ENCODE assay signal across 7 cellular contexts in genomic region chr22:26853495-26853894, GRCh38.
"Had no signal": no experiment of that assay in that cellular context is flagged by ENCODE, and none has a peak within 500 bp of the region (broad histone marks: within the 10 kb centered on the region; RNA-seq: fewer than 3 reads in every experiment).

No MANE protein-coding gene starts in this region.

- H3K4me3 Mint-ChIP-seq: H9, IgD-negative memory B cell had no signal

- H3K9me3 Mint-ChIP-seq: H9 had no signal

- H2AFZ ChIP-seq: GM23248 had no signal

- H3K27ac ChIP-seq: GM23248 had no signal

- H3K4me1 Mint-ChIP-seq: IgD-negative memory B cell had no signal

- H3K36me3 Mint-ChIP-seq: IgD-negative memory B cell had no signal

- DNase-seq: GM23248, GOT3, H9, HCEC 1CT had no signal

- FAIRE-seq: H54, HTR-8/SVneo had no signal

- H3K27ac Mint-ChIP-seq: H9, IgD-negative memory B cell had no signal

- H3K9ac ChIP-seq: GM23248 had no signal

- H3K4me3 ChIP-seq: GM23248 had no signal
